In genomic region chr15:51971353-51972133, GRCh38 we compare ENCODE assay signal across 8 cellular contexts. TPM values are rescaled to one million over a fixed set of nuclear protein-coding genes. Genes with fewer than 3 reads are reported as not detected.
A peak's percentile ranks its signal among the peaks of the same experiment; 100 is the strongest.
DNase-seq lines count a peak whose midpoint lies in the region; ATAC-seq and TF ChIP-seq lines count a peak whose summit lies in the region.

Gene LEO1, minus strand, starts transcription at chr15:51971778. Its CDS starts 33 bp downstream, at chr15:51971745.

- CTCF ChIA-PET in SK-N-SH (lab: Yijun Ruan, JAX): interaction anchor here (0.9 to 2.7 kb wide), 4 partner anchors 10 to 256 kb away, joined by 3 to 9 read pairs (median 4); no protein-coding TSS in a partner anchor

- under 1% methylated on average over 55 of the region's 59 CpGs for WGBS in SK-N-SH (ENCODE audit: low lambda C conversion rate)
- WGBS in thymus: under 1% methylated on average over 59 of the region's 59 CpGs

- H3K79me2 ChIP-seq in SK-N-SH (ENCODE audit: insufficient read depth): peaks cover 63% of the 10 kb centered on the region

- H3K27me3 ChIP-seq in SK-N-SH (ENCODE audit: insufficient read depth) (no peaks in the 10 kb centered on the region), thymus (ENCODE audit: control insufficient read depth, insufficient read depth) (no peaks in the 10 kb centered on the region)

- peaks cover 0 to 15% of the 10 kb centered on the region in 2 experiments for H3K36me3 ChIP-seq in SK-N-SH (replicated peaks in 1 of 2; ENCODE audit: control insufficient read depth in 1 of 2, insufficient read depth in 2 of 2, low read length in 1 of 2)
- peaks cover 3% of the 10 kb centered on the region for H3K36me3 ChIP-seq in thymus (ENCODE audit: control insufficient read depth, insufficient read depth)

- H3K27ac Mint-ChIP-seq in activated naive CD4-positive, alpha-beta T cell treated with anti-CD3 and anti-CD28 coated beads, Interleukin-2, amount 50 U/mL, for 24 hours: peak within 1 kb of the TSS; percentile 99
- peak within 1 kb of the TSS; percentile 98 for H3K27ac Mint-ChIP-seq in glutamatergic neuron (ENCODE audit: unreplicated experiment)
- peak within 1 kb of the TSS; percentile 97 for H3K27ac Mint-ChIP-seq in osteocyte (ENCODE audit: unreplicated experiment)

- H3K4me1 Mint-ChIP-seq in activated naive CD4-positive, alpha-beta T cell treated with anti-CD3 and anti-CD28 coated beads, Interleukin-2, amount 50 U/mL, for 24 hours: peaks cover 21% of the 10 kb centered on the region
- H3K4me1 Mint-ChIP-seq in glutamatergic neuron (ENCODE audit: low read depth, unreplicated experiment) (no peaks in the 10 kb centered on the region), osteocyte (ENCODE audit: unreplicated experiment) (peaks cover 27% of the 10 kb centered on the region)

- peaks cover 10% of the 10 kb centered on the region for H3K36me3 Mint-ChIP-seq in activated naive CD4-positive, alpha-beta T cell treated with anti-CD3 and anti-CD28 coated beads, Interleukin-2, amount 50 U/mL, for 24 hours
- H3K36me3 Mint-ChIP-seq in glutamatergic neuron (ENCODE audit: unreplicated experiment) (peaks cover 14% of the 10 kb centered on the region), osteocyte (ENCODE audit: unreplicated experiment) (peaks cover 15% of the 10 kb centered on the region)

- TF ChIP-seq CTCF in GM10266 (IDR thresholded peaks at IDR 0.05; ENCODE audit: control insufficient read depth, insufficient read depth, low read depth, missing control alignments): peak; percentile 42
- TF ChIP-seq CTCF in SK-N-SH (IDR thresholded peaks at IDR 0.05): peak; percentile 58
- no peak for TF ChIP-seq CTCF in glutamatergic neuron (IDR thresholded peaks at IDR 0.05; ENCODE audit: partially characterized antibody, unreplicated experiment)
- peak; percentile 61 for TF ChIP-seq CTCF in osteocyte (IDR thresholded peaks at IDR 0.05)

- H3F3A ChIP-seq in SK-N-SH (replicated peaks; ENCODE audit: insufficient read depth): peaks cover 25% of the 10 kb centered on the region

- H3K9me3 ChIP-seq in SK-N-SH: peaks cover 9% of the 10 kb centered on the region; the same call in 1 of the 2 replicates
- no peaks in the 10 kb centered on the region for H3K9me3 ChIP-seq in thymus (ENCODE audit: control insufficient read depth)

- H3K4me3 Mint-ChIP-seq in activated naive CD4-positive, alpha-beta T cell treated with anti-CD3 and anti-CD28 coated beads, Interleukin-2, amount 50 U/mL, for 24 hours: peak within 1 kb of the TSS; percentile 99
- H3K4me3 Mint-ChIP-seq in glutamatergic neuron (ENCODE audit: unreplicated experiment): peak within 1 kb of the TSS; percentile 96
- peak within 1 kb of the TSS; percentile 98 for H3K4me3 Mint-ChIP-seq in osteocyte (ENCODE audit: unreplicated experiment)

- H4K20me1 ChIP-seq in SK-N-SH (ENCODE audit: insufficient read depth): peaks cover 11% of the 10 kb centered on the region; the same call in 1 of the 2 replicates

- no peaks in the 10 kb centered on the region for H3K9me3 Mint-ChIP-seq in activated naive CD4-positive, alpha-beta T cell treated with anti-CD3 and anti-CD28 coated beads, Interleukin-2, amount 50 U/mL, for 24 hours
- H3K9me3 Mint-ChIP-seq in glutamatergic neuron (ENCODE audit: unreplicated experiment): peaks cover 11% of the 10 kb centered on the region
- peaks cover 4% of the 10 kb centered on the region for H3K9me3 Mint-ChIP-seq in osteocyte (ENCODE audit: unreplicated experiment)

- H3K27ac ChIP-seq in SK-N-SH (ENCODE audit: low read depth in 2 of 2, low read length in 1 of 2) (peak within 1 kb of the TSS; percentile 94 to 95), thymus (ENCODE audit: low read depth) (peak within 1 kb of the TSS; percentile 56)

- peak within 1 kb of the TSS; percentile 74 for H3K4me2 ChIP-seq in SK-N-SH

- H2AFZ ChIP-seq in SK-N-SH (ENCODE audit: low read depth): peak within 1 kb of the TSS; percentile 95

- H3K4me1 ChIP-seq in SK-N-SH (ENCODE audit: control insufficient read depth in 1 of 2, insufficient read depth in 2 of 2, low read depth in 1 of 2, low read length in 1 of 2): peaks cover 0 to 5% of the 10 kb centered on the region in 2 experiments; a peak in 2 of 4 replicates
- H3K4me1 ChIP-seq in thymus (ENCODE audit: control insufficient read depth, insufficient read depth, low read length): peaks cover 5% of the 10 kb centered on the region

- ATAC-seq in HG02588 (IDR thresholded peaks at IDR 0.05; ENCODE audit: unreplicated experiment): peak; percentile 85

- TF ChIP-seq EP300 in SK-N-SH (IDR thresholded peaks at IDR 0.05; ENCODE audit: borderline replicate concordance in 1 of 2, low read depth in 1 of 2, low read length in 1 of 2): no peak; a peak in 1 of 4 replicates

- no peaks in the 10 kb centered on the region for H3K27me3 Mint-ChIP-seq in activated naive CD4-positive, alpha-beta T cell treated with anti-CD3 and anti-CD28 coated beads, Interleukin-2, amount 50 U/mL, for 24 hours
- H3K27me3 Mint-ChIP-seq in glutamatergic neuron (ENCODE audit: unreplicated experiment) (peaks cover 10% of the 10 kb centered on the region), osteocyte (ENCODE audit: unreplicated experiment) (no peaks in the 10 kb centered on the region)

- POLR2A ChIA-PET in SK-N-SH (lab: Yijun Ruan, JAX): interaction anchor here (0.6 to 2.3 kb wide), 14 partner anchors 9 to 349 kb away, joined by 3 to 18 read pairs (median 4); partner anchors contain the start of gene DMXL2

- H3K9ac ChIP-seq in SK-N-SH: peak within 1 kb of the TSS; percentile 92

- peak; percentile 87 for DNase-seq in GM10266 (ENCODE audit: extremely low spot score)
- peak; percentile 96 for DNase-seq in NCI-H1048 (lab: John Stamatoyannopoulos, UW)
- peak; percentile 89 for DNase-seq in SK-N-SH
- peak; percentile 81 for DNase-seq in glutamatergic neuron
- peak; percentile 95 for DNase-seq in osteocyte (ENCODE audit: extremely low spot score, unreplicated experiment)

- H3K4me3 ChIP-seq in SK-N-SH (ENCODE audit: low read depth in 2 of 2, low read length in 1 of 2): peak within 1 kb of the TSS; percentile 74 to 95
- peak within 1 kb of the TSS; percentile 60 for H3K4me3 ChIP-seq in thymus (ENCODE audit: low read length)

- no peak for TF ChIP-seq RAD21 in SK-N-SH (IDR thresholded peaks at IDR 0.05; ENCODE audit: low read length)

- H3K9me2 ChIP-seq in SK-N-SH: no peaks in the 10 kb centered on the region

TF ChIP-seq in SK-N-SH, 30 proteins besides CTCF, POLR2A, EP300 and RAD21 (continues in another document):
- peak; percentile 41; the same call in 1 of the 2 replicates for TF ChIP-seq GABPA (IDR thresholded peaks at IDR 0.05; ENCODE audit: low read depth)
- TF ChIP-seq RXRA (IDR thresholded peaks at IDR 0.05; ENCODE audit: borderline replicate concordance, low read depth): no peak
- TF ChIP-seq ELF1 (IDR thresholded peaks at IDR 0.05): peak; percentile 33; the same call in 1 of the 2 replicates
- peak; percentile 42 for TF ChIP-seq NRF1 (IDR thresholded peaks at IDR 0.05; ENCODE audit: low read depth, low read length)
- no peak for TF ChIP-seq TEAD4 (IDR thresholded peaks at IDR 0.05; ENCODE audit: borderline replicate concordance, insufficient read depth)
- no peak for TF ChIP-seq USF1 (IDR thresholded peaks at IDR 0.05; ENCODE audit: borderline replicate concordance, low read depth)
- TF ChIP-seq SIN3A (IDR thresholded peaks at IDR 0.05; ENCODE audit: borderline replicate concordance, low read depth, low read length): 0 out of 2 replicates have a peak, but pooled peaks have one; percentile 21
- peak; percentile 92 for TF ChIP-seq TAF1 (IDR thresholded peaks at IDR 0.05; ENCODE audit: borderline replicate concordance, low read depth, low read length)
- TF ChIP-seq FOXJ3 (CRISPR knock-in tag; IDR thresholded peaks at IDR 0.05): no peak
- peak; percentile 94 for TF ChIP-seq YY1 (IDR thresholded peaks at IDR 0.05; ENCODE audit: low read depth)
- TF ChIP-seq, protein P1, sequence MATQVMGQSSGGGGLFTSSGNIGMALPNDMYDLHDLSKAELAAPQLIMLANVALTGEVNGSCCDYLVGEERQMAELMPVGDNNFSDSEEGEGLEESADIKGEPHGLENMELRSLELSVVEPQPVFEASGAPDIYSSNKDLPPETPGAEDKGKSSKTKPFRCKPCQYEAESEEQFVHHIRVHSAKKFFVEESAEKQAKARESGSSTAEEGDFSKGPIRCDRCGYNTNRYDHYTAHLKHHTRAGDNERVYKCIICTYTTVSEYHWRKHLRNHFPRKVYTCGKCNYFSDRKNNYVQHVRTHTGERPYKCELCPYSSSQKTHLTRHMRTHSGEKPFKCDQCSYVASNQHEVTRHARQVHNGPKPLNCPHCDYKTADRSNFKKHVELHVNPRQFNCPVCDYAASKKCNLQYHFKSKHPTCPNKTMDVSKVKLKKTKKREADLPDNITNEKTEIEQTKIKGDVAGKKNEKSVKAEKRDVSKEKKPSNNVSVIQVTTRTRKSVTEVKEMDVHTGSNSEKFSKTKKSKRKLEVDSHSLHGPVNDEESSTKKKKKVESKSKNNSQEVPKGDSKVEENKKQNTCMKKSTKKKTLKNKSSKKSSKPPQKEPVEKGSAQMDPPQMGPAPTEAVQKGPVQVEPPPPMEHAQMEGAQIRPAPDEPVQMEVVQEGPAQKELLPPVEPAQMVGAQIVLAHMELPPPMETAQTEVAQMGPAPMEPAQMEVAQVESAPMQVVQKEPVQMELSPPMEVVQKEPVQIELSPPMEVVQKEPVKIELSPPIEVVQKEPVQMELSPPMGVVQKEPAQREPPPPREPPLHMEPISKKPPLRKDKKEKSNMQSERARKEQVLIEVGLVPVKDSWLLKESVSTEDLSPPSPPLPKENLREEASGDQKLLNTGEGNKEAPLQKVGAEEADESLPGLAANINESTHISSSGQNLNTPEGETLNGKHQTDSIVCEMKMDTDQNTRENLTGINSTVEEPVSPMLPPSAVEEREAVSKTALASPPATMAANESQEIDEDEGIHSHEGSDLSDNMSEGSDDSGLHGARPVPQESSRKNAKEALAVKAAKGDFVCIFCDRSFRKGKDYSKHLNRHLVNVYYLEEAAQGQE (IDR thresholded peaks at IDR 0.05; ENCODE audit: low read depth, low read length): no peak
- TF ChIP-seq CHD2 (IDR thresholded peaks at IDR 0.05; ENCODE audit: low read length, partially characterized antibody): peak; percentile 75

RNA-seq across cellular contexts. Expression of gene LEO1, which starts in this region (rescaled TPM):
- polyA plus RNA-seq in SK-N-SH (2012; rRNA removed) (6.7 and 7.0 TPM in 2 replicates), thymus (12.5 TPM)
- 11.1 and 20.0 TPM in 2 replicates for polyA plus RNA-seq in SK-N-SH (2012; cell fraction: cytosol; rRNA removed)
- polyA plus RNA-seq in SK-N-SH (2012; cell fraction: nucleus; rRNA removed): 4.6 and 7.8 TPM in 2 replicates
- total RNA-seq in glutamatergic neuron (ENCODE audit: unreplicated experiment) (22.7 TPM), osteocyte (17.9 and 19.4 TPM in 2 replicates)

Comparison
In these comparisons a context has a peak if more than half of its experiments do, and no peak if none do; other contexts are left out.
1. Peak in every context shown above with its lines: DNase-seq, ATAC-seq, H3K4me3 ChIP-seq and H3K27ac ChIP-seq.